9 cellular contexts compared by ENCODE assay signal in the genomic region with DNA sequence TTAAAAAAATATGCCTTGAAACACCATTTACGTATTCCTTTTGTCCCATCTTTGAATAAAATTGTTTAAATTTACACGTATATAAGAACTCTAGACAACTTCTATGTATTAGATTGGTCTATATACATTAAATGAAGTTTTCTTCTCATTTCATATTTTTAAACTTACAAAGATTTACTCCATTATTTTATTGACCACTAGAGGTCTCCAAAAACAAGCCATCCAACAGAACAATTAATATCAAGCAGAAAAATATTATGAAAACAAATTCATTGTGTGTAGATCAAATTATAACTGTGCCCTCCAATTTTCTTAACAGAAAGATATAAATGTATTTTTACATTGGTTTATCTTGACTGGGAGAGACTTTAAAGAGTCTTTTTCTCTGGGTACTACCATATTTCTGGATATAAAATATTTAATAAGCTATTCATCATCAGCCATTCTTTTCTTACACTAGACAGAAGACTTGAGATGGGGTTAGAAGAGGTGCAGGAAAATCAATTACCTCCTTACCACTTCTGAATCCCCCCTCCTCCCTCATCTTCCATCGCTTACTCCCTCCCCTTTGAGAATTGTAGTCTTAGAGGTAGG.
A peak's percentile ranks its signal among the peaks of the same experiment; 100 is the strongest.
DNase-seq lines count a peak whose midpoint lies in the region; ATAC-seq, FAIRE-seq and TF ChIP-seq lines count a peak whose summit lies in the region.
"Had no signal": no experiment of that assay in that cellular context is flagged by ENCODE, and none has a peak within 500 bp of the region (broad histone marks: within the 10 kb centered on the region; RNA-seq: fewer than 3 reads in every experiment).

No MANE protein-coding gene starts in this region.

- H3K27ac ChIP-seq in C4-2B (no peak overlapping the region), astrocyte (ENCODE audit: low read depth, low read length) (no peak overlapping the region)
- H3K27ac ChIP-seq: skin epidermis had no signal

- H3K4me2 ChIP-seq in astrocyte (ENCODE audit: low read length), result no peak overlapping the region

- ATAC-seq in HG03521 (IDR thresholded peaks at IDR 0.05; ENCODE audit: unreplicated experiment) (no peak), GM18907 (IDR thresholded peaks at IDR 0.05; ENCODE audit: unreplicated experiment) (no peak)

- H2AFZ ChIP-seq in astrocyte (ENCODE audit: low read depth, low read length), result no peak overlapping the region

- no peaks in the 10 kb centered on the region for H3K36me3 Mint-ChIP-seq in astrocyte (ENCODE audit: low read depth, unreplicated experiment)

- no peak overlapping the region for H3K9ac ChIP-seq in astrocyte (ENCODE audit: low read length)

- no peaks in the 10 kb centered on the region for H3K9me3 Mint-ChIP-seq in astrocyte (ENCODE audit: unreplicated experiment)

- TF ChIP-seq CTCF in C4-2B (conservative IDR thresholded peaks at IDR 0.05) (peak; percentile 82), astrocyte (IDR thresholded peaks at IDR 0.05; ENCODE audit: insufficient read depth, low read depth, low read length) (peak; percentile 49)

- no peak for FAIRE-seq in astrocyte (lab: Jason Lieb, UNC)
- FAIRE-seq in GM12892 (lab: Jason Lieb, UNC), result no peak

- H3K27me3 ChIP-seq in astrocyte (ENCODE audit: insufficient read depth, low read length), result no peaks in the 10 kb centered on the region

- H3K27me3 Mint-ChIP-seq in astrocyte (ENCODE audit: low read depth, unreplicated experiment), result no peaks in the 10 kb centered on the region

- H3K4me1 Mint-ChIP-seq in astrocyte (ENCODE audit: low read depth, unreplicated experiment), result peaks cover 6% of the 10 kb centered on the region

- H4K20me1 ChIP-seq in astrocyte (ENCODE audit: insufficient read depth, low read length), result no peaks in the 10 kb centered on the region

- no peak overlapping the region for H3K4me3 Mint-ChIP-seq in astrocyte (ENCODE audit: unreplicated experiment)

- no peaks in the 10 kb centered on the region for H3K79me2 ChIP-seq in astrocyte (ENCODE audit: insufficient read depth, low read length)

- H3K27ac Mint-ChIP-seq in astrocyte (ENCODE audit: unreplicated experiment), result no peak overlapping the region

- no peak for TF ChIP-seq POLR2A in GM12892 (IDR thresholded peaks at IDR 0.05; ENCODE audit: low read depth, low read length)

- no peaks in the 10 kb centered on the region for H3K9me3 ChIP-seq in astrocyte (ENCODE audit: insufficient read depth, low read depth, low read length)

- peak; percentile 22 for DNase-seq in HCEC 1CT
- no peak for DNase-seq in astrocyte (ENCODE audit: low read depth)
- DNase-seq in myocyte (ENCODE audit: low read depth), result peak; percentile 39
- no peak for DNase-seq in AG08396 (ENCODE audit: low spot score)
- DNase-seq in GM12892 (ENCODE audit: insufficient read length), result no peak

- no peaks in the 10 kb centered on the region for H3K36me3 ChIP-seq in astrocyte (ENCODE audit: insufficient read depth, low read length)

- no peak overlapping the region for H3K4me3 ChIP-seq in astrocyte (ENCODE audit: insufficient read depth, low read depth, low read length)
- H3K4me3 ChIP-seq: skin epidermis had no signal

- no peaks in the 10 kb centered on the region for H3K4me1 ChIP-seq in astrocyte (ENCODE audit: insufficient read depth, low read length)

Comparison
In these comparisons a context has a peak if more than half of its experiments do, and no peak if none do; other contexts are left out.
1. DNase-seq: peak in HCEC 1CT (single experiment) and myocyte (single experiment); none in astrocyte (single experiment), AG08396 (single experiment) and GM12892 (single experiment).